7 cellular contexts compared by ENCODE assay signal in the genomic region with DNA sequence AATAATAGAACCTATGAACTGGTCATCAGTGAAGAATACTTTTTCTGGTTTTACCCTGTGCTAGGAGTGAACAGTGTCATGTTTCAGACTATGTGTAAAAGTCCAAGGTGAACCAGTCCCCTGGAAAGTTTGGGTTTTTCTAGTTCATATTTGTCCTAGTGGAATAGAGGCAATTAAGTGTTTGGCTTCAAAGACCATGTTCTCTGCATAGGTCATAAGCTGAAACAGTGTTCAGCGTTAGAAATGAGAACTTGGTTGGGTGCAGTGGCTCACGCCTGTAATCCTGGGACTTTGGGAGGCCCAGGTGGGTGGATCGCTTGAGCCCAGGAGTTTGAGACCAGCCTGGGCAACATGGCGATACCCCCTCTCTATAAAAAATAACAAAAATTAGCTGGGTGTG.
"Had no signal": no experiment of that assay in that cellular context is flagged by ENCODE, and none has a peak within 500 bp of the region (broad histone marks: within the 10 kb centered on the region; RNA-seq: fewer than 3 reads in every experiment).

No MANE protein-coding gene starts in this region.

- ATAC-seq: HCT116, K562 had no signal

- H3K4me1 ChIP-seq: HAP-1 had no signal

- H3K9me3 ChIP-seq: HAP-1 had no signal

- DNase-seq: GOT3, H7, HFFc6 had no signal

- H3K4me3 ChIP-seq: HAP-1, K562 had no signal

- FAIRE-seq: HTR-8/SVneo, K562 had no signal
